8 cellular contexts compared by ENCODE assay signal in genomic region chr17:61635913-61636432, GRCh38. TPM values are rescaled to one million over a fixed set of nuclear protein-coding genes. Genes with fewer than 3 reads are reported as not detected.
DNase-seq lines count a peak whose midpoint lies in the region; ATAC-seq, FAIRE-seq and TF ChIP-seq lines count a peak whose summit lies in the region.

No MANE protein-coding gene starts in this region.

- no peak overlapping the region for H3K9ac ChIP-seq in DND-41 (ENCODE audit: low read depth, low read length)
- H3K9ac ChIP-seq in KMS-11: no peak overlapping the region

- H2AFZ ChIP-seq in DND-41 (ENCODE audit: low read depth, low read length): no peak overlapping the region
- no peak overlapping the region for H2AFZ ChIP-seq in KMS-11 (ENCODE audit: low read depth)

- peak; percentile 66 for DNase-seq in DND-41
- peak; percentile 51 for DNase-seq in RCC 7860 (ENCODE audit: low spot score)
- peak; percentile 47 for DNase-seq in activated naive CD4-positive, alpha-beta T cell treated with Interleukin-2 at 50 U/mL for 16 hours
- DNase-seq in inferior parietal cortex (ENCODE audit: extremely low spot score): peak; percentile 8
- DNase-seq in stimulated activated CD8-positive, alpha-beta memory T cell treated with anti-CD3 and anti-CD28 coated beads, Interleukin-15, amount 100 ng/mL, for 1 hour (ENCODE audit: low read depth): peak; percentile 22
- DNase-seq in omental fat pad (ENCODE audit: low spot score): no peak

- H3K4me2 ChIP-seq in DND-41 (ENCODE audit: insufficient read depth, low read length): no peak overlapping the region
- no peak overlapping the region for H3K4me2 ChIP-seq in KMS-11

- H3K36me3 ChIP-seq in DND-41 (ENCODE audit: insufficient read depth, low read length): no peaks in the 10 kb centered on the region
- no peaks in the 10 kb centered on the region for H3K36me3 ChIP-seq in KMS-11 (ENCODE audit: insufficient read depth)

- H3K27ac ChIP-seq in DND-41 (ENCODE audit: low read length) (no peak overlapping the region), KMS-11 (no peak overlapping the region)

- ATAC-seq in DND-41 (ENCODE audit: insufficient read depth, low read depth): peak; percentile 52; the same call in 1 of the 3 replicates
- ATAC-seq in omental fat pad (ENCODE audit: low FRiP score): no peak
- ATAC-seq in HG03571 (IDR thresholded peaks at IDR 0.05; ENCODE audit: unreplicated experiment): no peak

- no peaks in the 10 kb centered on the region for H4K20me1 ChIP-seq in DND-41 (ENCODE audit: insufficient read depth, low read length)
- no peaks in the 10 kb centered on the region for H4K20me1 ChIP-seq in KMS-11 (ENCODE audit: insufficient read depth)

- H3K4me1 ChIP-seq in DND-41 (ENCODE audit: insufficient read depth, low read length) (no peaks in the 10 kb centered on the region), KMS-11 (ENCODE audit: low read depth, poor library complexity, severe bottlenecking) (no peaks in the 10 kb centered on the region)

- H3K79me2 ChIP-seq in DND-41 (ENCODE audit: insufficient read depth, low read length) (no peaks in the 10 kb centered on the region), KMS-11 (ENCODE audit: insufficient read depth, low read depth) (no peaks in the 10 kb centered on the region)

- H3K27me3 ChIP-seq in DND-41 (ENCODE audit: insufficient read depth, low read length, poor library complexity) (no peaks in the 10 kb centered on the region), KMS-11 (ENCODE audit: insufficient read depth, low read depth) (no peaks in the 10 kb centered on the region)

- TF ChIP-seq CTCF in DND-41 (IDR thresholded peaks at IDR 0.05; ENCODE audit: borderline replicate concordance, extremely low read depth, low read length, poor library complexity, severe bottlenecking) (peak; percentile 93), KMS-11 (conservative IDR thresholded peaks at IDR 0.05; ENCODE audit: low read depth, low read length) (peak; percentile 95), omental fat pad (IDR thresholded peaks at IDR 0.05) (no peak)

- no peaks in the 10 kb centered on the region for H3K9me3 ChIP-seq in DND-41 (ENCODE audit: insufficient read depth, low read length, severe bottlenecking)

- peak; percentile 52 for FAIRE-seq in RCC 7860 (lab: Jason Lieb, UNC)

- no peak overlapping the region for H3K4me3 ChIP-seq in DND-41 (ENCODE audit: low read depth in 1 of 2, low read length in 2 of 2)
- no peak overlapping the region for H3K4me3 ChIP-seq in KMS-11 (IDR thresholded peaks at IDR 0.05; ENCODE audit: insufficient read depth, low read depth, low read length)

RNA-seq across cellular contexts. Expression of gene NACA2, which starts 45.0 kb away (rescaled TPM):
- not detected for total RNA-seq in omental fat pad

Comparison
In these comparisons a context has a peak if more than half of its experiments do, and no peak if none do; other contexts are left out.
1. CTCF ChIP-seq: peak in DND-41 (single experiment) and KMS-11 (single experiment); none in omental fat pad (0 of 3).